8 cellular contexts compared by ENCODE assay signal in the genomic region with DNA sequence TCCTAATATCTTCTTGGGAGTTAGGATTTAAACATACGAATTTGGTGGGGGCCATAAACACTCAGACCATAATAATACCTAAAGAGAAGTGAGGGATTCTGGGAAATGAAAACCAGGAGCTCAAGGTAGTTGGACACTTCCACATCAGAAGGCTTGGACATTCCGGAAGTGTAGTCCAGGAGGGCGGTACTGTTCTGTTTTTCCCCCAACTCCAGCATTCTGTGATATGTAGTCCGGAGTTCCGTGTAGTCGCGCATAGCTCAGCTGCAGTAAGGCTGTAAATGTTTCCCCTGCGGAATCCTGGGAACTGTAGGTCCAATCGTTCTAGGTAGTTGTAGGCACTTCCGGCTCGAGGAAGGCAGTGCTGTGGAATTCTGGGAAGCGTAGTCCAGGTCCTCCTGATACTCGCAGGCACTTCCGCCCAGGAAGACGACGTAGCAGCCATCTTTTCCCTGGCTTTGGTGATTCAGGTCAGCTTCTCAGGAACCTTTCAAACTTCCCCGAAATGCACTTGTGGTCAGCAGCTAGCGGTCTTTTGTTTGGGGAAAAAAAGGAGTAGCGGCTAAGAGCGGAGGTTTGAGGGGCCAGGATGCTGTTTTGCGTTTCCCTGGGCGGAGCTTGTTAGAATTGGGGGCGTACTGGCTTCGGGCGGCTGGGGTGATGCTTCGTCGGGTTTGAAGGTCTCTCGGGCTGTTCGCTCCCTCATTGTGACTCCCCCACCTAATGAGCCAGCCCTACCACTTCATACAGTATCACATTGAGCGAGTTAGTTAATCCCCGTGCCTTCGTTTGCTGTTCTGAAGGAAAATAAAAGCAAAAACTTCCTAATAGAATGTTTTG. TPM values are rescaled to one million over a fixed set of nuclear protein-coding genes. Genes with fewer than 3 reads are reported as not detected.
DNase-seq lines count a peak whose midpoint lies in the region; ATAC-seq, FAIRE-seq and TF ChIP-seq lines count a peak whose summit lies in the region.

Gene ZNF226 (plus strand): TSS at position 428 of the 840 bp plus-strand sequence. CDS start 4,981 bp downstream, outside the sequence.

- H3K36me3 ChIP-seq in kidney (ENCODE audit: control insufficient read depth in 1 of 2, insufficient read depth in 2 of 2, low read length in 2 of 2): peaks cover 10 to 21% of the 10 kb centered on the region in 2 donors

- H3K9ac ChIP-seq in kidney (ENCODE audit: low read length in 2 of 2): peak within 1 kb of the TSS; percentile 76 to 84

- intact Hi-C loops in kidney (cut with DNase I): no loop called here

- peaks cover 24% of the 10 kb centered on the region for H3K36me3 Mint-ChIP-seq in chondrocyte (ENCODE audit: low read depth)

- ATAC-seq in GM18909 (IDR thresholded peaks at IDR 0.05; ENCODE audit: poor library complexity, unreplicated experiment) (peak; percentile 94), HG03196 (IDR thresholded peaks at IDR 0.05; ENCODE audit: unreplicated experiment) (peak; percentile 91)
- peak; percentile 89 to 94 for ATAC-seq in activated CD4-positive, CD25-positive, alpha-beta regulatory T cell treated with anti-CD3 and anti-CD28 coated beads, Interleukin-2, amount 50 U/mL, for 24 hours

- no peaks in the 10 kb centered on the region for H3K27me3 Mint-ChIP-seq in chondrocyte (ENCODE audit: low read depth)

- peak within 1 kb of the TSS; percentile 99 for H3K27ac Mint-ChIP-seq in chondrocyte (ENCODE audit: unreplicated experiment)

- H3K4me1 ChIP-seq in kidney (ENCODE audit: control insufficient read depth in 1 of 2, insufficient read depth in 1 of 2, low read depth in 1 of 2, low read length in 2 of 2): peaks cover 3 to 5% of the 10 kb centered on the region in 2 donors

- peak; percentile 94 for FAIRE-seq in kidney (lab: Jason Lieb, UNC)

- H3K4me3 ChIP-seq in kidney (ENCODE audit: low read length in 2 of 2): peak within 1 kb of the TSS; percentile 89 to 93

- peaks cover 10 to 31% of the 10 kb centered on the region in 2 donors for H3K9me3 ChIP-seq in kidney (ENCODE audit: control insufficient read depth in 1 of 2, low read length in 2 of 2)

- H3K9me3 Mint-ChIP-seq in chondrocyte (ENCODE audit: low read depth): peaks cover 32% of the 10 kb centered on the region

- H3K4me1 Mint-ChIP-seq in chondrocyte (ENCODE audit: low read depth): peaks cover 29% of the 10 kb centered on the region

- DNase-seq in AG08395 (ENCODE audit: low spot score) (peak; percentile 97), NCI-H446 (lab: John Stamatoyannopoulos, UW) (peak; percentile 93 to 97), chondrocyte (ENCODE audit: low spot score) (peak; percentile 94), kidney (peak; percentile 94)
- DNase-seq in stimulated activated CD4-positive, alpha-beta T cell treated with anti-CD3 and anti-CD28 coated beads, Interleukin-15, amount 100 ng/mL, for 24 hours: peak; percentile 84

- TF ChIP-seq CTCF in chondrocyte (IDR thresholded peaks at IDR 0.05): no peak
- no peak for TF ChIP-seq CTCF in kidney (IDR thresholded peaks at IDR 0.05; ENCODE audit: borderline replicate concordance, extremely low read depth, insufficient read depth)

- H3K4me3 Mint-ChIP-seq in chondrocyte (ENCODE audit: unreplicated experiment): peak within 1 kb of the TSS; percentile 98

- peak within 1 kb of the TSS; percentile 76 to 77 for H3K27ac ChIP-seq in kidney (ENCODE audit: low read depth in 2 of 2, low read length in 2 of 2)

RNA-seq across cellular contexts. Expression of gene ZNF226, which starts in this region (rescaled TPM):
- 20.5 to 34.2 TPM (median 25.0 TPM) in 3 replicates for total RNA-seq in chondrocyte
- 29.3 TPM for total RNA-seq in kidney
- polyA plus RNA-seq in kidney (ENCODE audit: insufficient read depth, low read depth, low replicate concordance): 27.4 TPM

Comparison
In these comparisons a context has a peak if more than half of its experiments do, and no peak if none do; other contexts are left out.
1. Peak in every context shown above with its lines: DNase-seq, ATAC-seq, H3K4me3 ChIP-seq and H3K27ac ChIP-seq.